ENCODE assay signal across 9 cellular contexts in the genomic region with DNA sequence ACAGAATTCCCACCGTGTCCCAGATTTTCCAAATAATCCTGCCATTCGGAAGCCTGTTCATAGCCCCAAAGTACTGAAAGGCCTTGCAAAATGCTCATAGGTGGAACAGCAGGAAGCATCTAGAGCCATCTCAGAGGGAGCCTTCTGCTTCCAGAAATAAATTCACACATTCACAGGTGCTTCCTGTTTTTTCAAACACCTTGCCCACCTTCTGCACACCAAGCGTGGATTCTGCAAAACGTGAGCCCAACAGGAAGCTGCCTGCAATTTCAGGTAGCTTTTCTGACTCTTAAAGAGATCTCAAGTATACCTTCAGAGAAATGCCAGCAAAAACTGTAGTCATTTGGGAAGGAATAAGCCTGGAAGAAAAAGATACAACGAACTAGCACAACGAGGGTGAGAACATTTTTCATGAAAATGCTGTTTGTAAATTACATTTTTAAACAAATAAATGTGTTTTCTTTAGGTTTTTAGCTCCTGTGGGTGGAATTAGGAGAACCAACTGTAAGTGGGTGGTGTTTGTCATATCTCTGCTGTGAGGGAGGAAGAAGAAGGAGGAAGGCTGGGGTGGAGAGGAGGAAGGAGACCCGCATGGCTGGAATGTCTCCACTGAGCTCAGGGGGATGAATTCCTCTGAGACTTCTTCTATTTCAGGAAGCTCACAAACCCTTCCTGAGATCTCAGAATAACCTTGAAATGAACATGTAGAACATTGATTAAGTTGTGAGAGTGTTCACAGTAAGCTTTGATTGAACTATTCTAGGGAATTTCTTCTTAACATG. TPM values are rescaled to one million over a fixed set of nuclear protein-coding genes. Genes with fewer than 3 reads are reported as not detected.
DNase-seq lines count a peak whose midpoint lies in the region; ATAC-seq, FAIRE-seq and TF ChIP-seq lines count a peak whose summit lies in the region.
"Had no signal": no experiment of that assay in that cellular context is flagged by ENCODE, and none has a peak within 500 bp of the region (broad histone marks: within the 10 kb centered on the region; RNA-seq: fewer than 3 reads in every experiment).

A gene (plus strand): TSS at position 264 of the 782 bp plus-strand sequence.

- H2AFZ ChIP-seq in neural progenitor cell (replicated peaks), result no peak within 1 kb of the TSS

- H3K4me1 ChIP-seq in HEK293 (ENCODE audit: control insufficient read depth, insufficient read depth, low read length) (no peaks in the 10 kb centered on the region), Peyer's patch (no peaks in the 10 kb centered on the region), neural progenitor cell (peaks cover 12% of the 10 kb centered on the region)

- peaks cover 6% of the 10 kb centered on the region for H3F3A ChIP-seq in neural progenitor cell (ENCODE audit: low read depth)

- no peak within 1 kb of the TSS for H3K9ac ChIP-seq in neural progenitor cell

- no peak for DNase-seq in activated CD8-positive, alpha-beta memory T cell treated with anti-CD3 and anti-CD28 coated beads, Interleukin-2, amount 10 ng/mL, durations not matched to agents 7 days and 5 days
- no peak for DNase-seq in activated CD8-positive, alpha-beta memory T cell treated with anti-CD3 and anti-CD28 coated beads, Interleukin-2, amount 50 U/mL, for 48 hours
- DNase-seq in Peyer's patch, result peak in 2 of 3 donors; percentile 62 to 63
- no peak for DNase-seq in neural progenitor cell (ENCODE audit: low spot score)
- no peak for DNase-seq in NCI-H510A treated with DMSO at 0.1 percent for 48 hours (lab: John Stamatoyannopoulos, UW)
- no peak for DNase-seq in NCI-H1436 (lab: John Stamatoyannopoulos, UW)
- DNase-seq in GM12892 (ENCODE audit: insufficient read length), result no peak

- no peaks in the 10 kb centered on the region for H3K9me3 Mint-ChIP-seq in activated CD8-positive, alpha-beta memory T cell treated with anti-CD3 and anti-CD28 coated beads, Interleukin-2, amount 10 ng/mL, durations not matched to agents 7 days and 5 days (ENCODE audit: low read depth)
- H3K9me3 Mint-ChIP-seq in neural progenitor cell, result no peaks in the 10 kb centered on the region

- peaks cover 4% of the 10 kb centered on the region for H3K36me3 Mint-ChIP-seq in activated CD8-positive, alpha-beta memory T cell treated with anti-CD3 and anti-CD28 coated beads, Interleukin-2, amount 10 ng/mL, durations not matched to agents 7 days and 5 days
- no peaks in the 10 kb centered on the region for H3K36me3 Mint-ChIP-seq in neural progenitor cell

- no peaks in the 10 kb centered on the region for H3K27me3 Mint-ChIP-seq in activated CD8-positive, alpha-beta memory T cell treated with anti-CD3 and anti-CD28 coated beads, Interleukin-2, amount 10 ng/mL, durations not matched to agents 7 days and 5 days
- no peaks in the 10 kb centered on the region for H3K27me3 Mint-ChIP-seq in neural progenitor cell (ENCODE audit: insufficient read depth, low read depth)

- no peak for FAIRE-seq in GM12892 (lab: Jason Lieb, UNC)

- H3K79me2 ChIP-seq in neural progenitor cell (ENCODE audit: low read depth), result no peaks in the 10 kb centered on the region

- H3K4me2 ChIP-seq in neural progenitor cell, result peak within 1 kb of the TSS; percentile 4

- H3K27me3 ChIP-seq in Peyer's patch (no peaks in the 10 kb centered on the region), neural progenitor cell (no peaks in the 10 kb centered on the region)

- no peak within 1 kb of the TSS for H3K4me3 ChIP-seq in HEK293 (ENCODE audit: low read depth, low read length)
- peak within 1 kb of the TSS in 1 of 4 donors; percentile 26 for H3K4me3 ChIP-seq in Peyer's patch
- H3K4me3 ChIP-seq in neural progenitor cell, result no peak within 1 kb of the TSS

- no peaks in the 10 kb centered on the region for H3K36me3 ChIP-seq in HEK293 (ENCODE audit: control insufficient read depth in 2 of 2, insufficient read depth in 1 of 2, low read length in 2 of 2)
- no peaks in the 10 kb centered on the region for H3K36me3 ChIP-seq in Peyer's patch
- no peaks in the 10 kb centered on the region for H3K36me3 ChIP-seq in neural progenitor cell

- CTCF ChIA-PET in activated CD8-positive, alpha-beta memory T cell treated with anti-CD3 and anti-CD28 coated beads, Interleukin-2, amount 10 ng/mL, durations not matched to agents 7 days and 5 days (lab: Charles Lee), result interaction anchor here (0.8 to 1.8 kb wide), 4 partner anchors 12 to 51 kb away, joined by 3 to 4 read pairs (median 3); no protein-coding TSS in a partner anchor
- CTCF ChIA-PET in HEK293 (lab: Yijun Ruan, JAX), result interaction anchor here (0.5 to 0.9 kb wide), 3 partner anchors 51 to 636 kb away, joined by 3 to 4 read pairs (median 3); no protein-coding TSS in a partner anchor

- H3K9me3 ChIP-seq in HEK293 (ENCODE audit: control insufficient read depth, insufficient read depth, low read depth, low read length) (no peaks in the 10 kb centered on the region), Peyer's patch (no peaks in the 10 kb centered on the region), neural progenitor cell (ENCODE audit: low read depth) (no peaks in the 10 kb centered on the region)

- H3K4me3 Mint-ChIP-seq in activated CD8-positive, alpha-beta memory T cell treated with anti-CD3 and anti-CD28 coated beads, Interleukin-2, amount 10 ng/mL, durations not matched to agents 7 days and 5 days, result peak within 1 kb of the TSS; percentile 0
- no peak within 1 kb of the TSS for H3K4me3 Mint-ChIP-seq in neural progenitor cell

- H3K27ac Mint-ChIP-seq in activated CD8-positive, alpha-beta memory T cell treated with anti-CD3 and anti-CD28 coated beads, Interleukin-2, amount 10 ng/mL, durations not matched to agents 7 days and 5 days, result no peak within 1 kb of the TSS
- H3K27ac Mint-ChIP-seq in neural progenitor cell, result no peak within 1 kb of the TSS

- no peak for ATAC-seq in activated CD8-positive, alpha-beta memory T cell treated with anti-CD3 and anti-CD28 coated beads, Interleukin-2, amount 10 ng/mL, durations not matched to agents 7 days and 5 days

- no peak for TF ChIP-seq CTCF in HEK293 (tag by site-specific recombination; IDR thresholded peaks at IDR 0.05)
- no peak for TF ChIP-seq CTCF in Peyer's patch (IDR thresholded peaks at IDR 0.05)
- TF ChIP-seq CTCF in neural progenitor cell (IDR thresholded peaks at IDR 0.05), result no peak

- H3K4me1 Mint-ChIP-seq in activated CD8-positive, alpha-beta memory T cell treated with anti-CD3 and anti-CD28 coated beads, Interleukin-2, amount 10 ng/mL, durations not matched to agents 7 days and 5 days, result peaks cover 28% of the 10 kb centered on the region
- H3K4me1 Mint-ChIP-seq in neural progenitor cell, result no peaks in the 10 kb centered on the region

- H4K20me1 ChIP-seq in neural progenitor cell (ENCODE audit: low read depth), result no peaks in the 10 kb centered on the region

- POLR2A ChIA-PET in HEK293 (lab: Yijun Ruan, JAX), result no interaction called here

- H3K27ac ChIP-seq in HEK293 (ENCODE audit: extremely low read depth, low read depth, low read length) (no peak within 1 kb of the TSS), Peyer's patch (peak within 1 kb of the TSS in 1 of 4 donors; percentile 72), neural progenitor cell (no peak within 1 kb of the TSS)

- TF ChIP-seq POLR2A in Peyer's patch (IDR thresholded peaks at IDR 0.05), result no peak
- TF ChIP-seq POLR2A in GM12892 (IDR thresholded peaks at IDR 0.05; ENCODE audit: low read depth, low read length), result no peak

TF ChIP-seq in HEK293, 187 proteins besides CTCF, POLR2A, EP300 and RAD21:
- no peak for TF ChIP-seq ZNF394 (tag by site-specific recombination; IDR thresholded peaks at IDR 0.05; ENCODE audit: borderline replicate concordance)
- no peak for TF ChIP-seq ZBTB7A (tag by site-specific recombination; IDR thresholded peaks at IDR 0.05; ENCODE audit: low read depth)
- no peak for TF ChIP-seq MZF1 (tag by site-specific recombination; IDR thresholded peaks at IDR 0.05; ENCODE audit: borderline replicate concordance)
- TF ChIP-seq ZNF610 (tag by site-specific recombination; IDR thresholded peaks at IDR 0.05; ENCODE audit: borderline replicate concordance), result no peak
- TF ChIP-seq ZNF146 (tag by site-specific recombination; IDR thresholded peaks at IDR 0.05), result no peak
- TF ChIP-seq, protein P1, sequence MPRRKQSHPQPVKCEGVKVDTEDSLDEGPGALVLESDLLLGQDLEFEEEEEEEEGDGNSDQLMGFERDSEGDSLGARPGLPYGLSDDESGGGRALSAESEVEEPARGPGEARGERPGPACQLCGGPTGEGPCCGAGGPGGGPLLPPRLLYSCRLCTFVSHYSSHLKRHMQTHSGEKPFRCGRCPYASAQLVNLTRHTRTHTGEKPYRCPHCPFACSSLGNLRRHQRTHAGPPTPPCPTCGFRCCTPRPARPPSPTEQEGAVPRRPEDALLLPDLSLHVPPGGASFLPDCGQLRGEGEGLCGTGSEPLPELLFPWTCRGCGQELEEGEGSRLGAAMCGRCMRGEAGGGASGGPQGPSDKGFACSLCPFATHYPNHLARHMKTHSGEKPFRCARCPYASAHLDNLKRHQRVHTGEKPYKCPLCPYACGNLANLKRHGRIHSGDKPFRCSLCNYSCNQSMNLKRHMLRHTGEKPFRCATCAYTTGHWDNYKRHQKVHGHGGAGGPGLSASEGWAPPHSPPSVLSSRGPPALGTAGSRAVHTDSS (tag by site-specific recombination; IDR thresholded peaks at IDR 0.05), result peak; percentile 31; the same call in 1 of the 2 replicates

RNA-seq across cellular contexts. Expression of the gene that starts here (rescaled TPM):
- total RNA-seq in activated CD8-positive, alpha-beta memory T cell treated with anti-CD3 and anti-CD28 coated beads, Interleukin-2, amount 10 ng/mL, durations not matched to agents 7 days and 5 days, result under 1 TPM in 1 of 2 experiments, not detected in 1; 0.38 TPM
- total RNA-seq in Peyer's patch (1 to 10 TPM in 2 of 4 donors, not detected in 2; 1.5 to 4.1 TPM), neural progenitor cell (ENCODE audit: low replicate concordance) (not detected in 2 replicates)
- 1.5 TPM for polyA plus RNA-seq in GM12892 (2012; ENCODE audit: missing spikeins)
- total RNA-seq: HT1080 had no signal

Comparison
In these comparisons a context has a peak if more than half of its experiments do, and no peak if none do; other contexts are left out.
1. DNase-seq: peak in Peyer's patch (2 of 3); none in activated CD8-positive, alpha-beta memory T cell treated with anti-CD3 and anti-CD28 coated beads, Interleukin-2, amount 10 ng/mL, durations not matched to agents 7 days and 5 days (single experiment), activated CD8-positive, alpha-beta memory T cell treated with anti-CD3 and anti-CD28 coated beads, Interleukin-2, amount 50 U/mL, for 48 hours (single experiment), neural progenitor cell (single experiment), NCI-H510A treated with DMSO at 0.1 percent for 48 hours (single experiment), NCI-H1436 (single experiment) and GM12892 (single experiment).